In genomic region chr4:1880332-1880731, GRCh38 we compare ENCODE assay signal across 17 cellular contexts. TPM values are rescaled to one million over a fixed set of nuclear protein-coding genes. Genes with fewer than 3 reads are reported as not detected.
DNase-seq lines count a peak whose midpoint lies in the region; ATAC-seq and TF ChIP-seq lines count a peak whose summit lies in the region.
"Had no signal": no experiment of that assay in that cellular context is flagged by ENCODE, and none has a peak within 500 bp of the region (broad histone marks: within the 10 kb centered on the region; RNA-seq: fewer than 3 reads in every experiment).

No MANE protein-coding gene starts in this region.

- H3K36me3 ChIP-seq in cardiac muscle cell (no peaks in the 10 kb centered on the region), heart right ventricle (no peaks in the 10 kb centered on the region), liver (ENCODE audit: control insufficient read depth in 4 of 4, insufficient read depth in 3 of 4, low read depth in 1 of 4, low read length in 3 of 4) (no peaks in the 10 kb centered on the region)
- H3K36me3 ChIP-seq: sigmoid colon had no signal

- H3K27ac Mint-ChIP-seq in activated T-helper 1 cell treated with anti-CD3 and anti-CD28 coated beads, Interleukin-12 subunit alpha, Interleukin-12 subunit beta, Interleukin-2, Interleukin-4 antibody, amounts not matched to agents 30 ng/mL and 10 ng/mL and 1 ng/mL, durations not matched to agents 14 hours and 24 hours and 36 hours: peak overlapping the region; percentile 21
- H3K27ac Mint-ChIP-seq: GM23338 had no signal

- TF ChIP-seq CTCF in cardiac muscle cell (IDR thresholded peaks at IDR 0.05; ENCODE audit: low read depth, low read length) (no peak), heart right ventricle (IDR thresholded peaks at IDR 0.05) (no peak), liver (IDR thresholded peaks at IDR 0.05; ENCODE audit: low read depth, low read length, missing input control) (no peak)

- no peak overlapping the region for H3K4me3 ChIP-seq in cardiac muscle cell
- H3K4me3 ChIP-seq in heart right ventricle: no peak overlapping the region
- no peak overlapping the region for H3K4me3 ChIP-seq in liver (ENCODE audit: low read depth in 1 of 3, low read length in 3 of 3)
- H3K4me3 ChIP-seq: GM23338, sigmoid colon had no signal

- H3K4me1 ChIP-seq in cardiac muscle cell (ENCODE audit: low read depth) (peaks cover 19% of the 10 kb centered on the region), heart right ventricle (peaks cover 0 to 26% (median 4%) of the 10 kb centered on the region in 9 donors), liver (ENCODE audit: control insufficient read depth in 4 of 4, insufficient read depth in 4 of 4, low read length in 3 of 4) (peaks cover 2 to 26% (median 16%) of the 10 kb centered on the region in 4 donors)
- H3K4me1 ChIP-seq: sigmoid colon had no signal

- intact Hi-C loops in heart right ventricle (cut with DNase I): no loop called here
- intact Hi-C loops in activated T-helper 1 cell treated with anti-CD3 and anti-CD28 coated beads, Interleukin-12 subunit alpha, Interleukin-12 subunit beta, Interleukin-2, Interleukin-4 antibody, amounts not matched to agents 30 ng/mL and 10 ng/mL and 1 ng/mL, durations not matched to agents 14 hours and 24 hours and 36 hours (cut with micrococcal nuclease): no loop called here

- peaks cover 54% of the 10 kb centered on the region for H3K4me1 Mint-ChIP-seq in activated T-helper 1 cell treated with anti-CD3 and anti-CD28 coated beads, Interleukin-12 subunit alpha, Interleukin-12 subunit beta, Interleukin-2, Interleukin-4 antibody, amounts not matched to agents 30 ng/mL and 10 ng/mL and 1 ng/mL, durations not matched to agents 14 hours and 24 hours and 36 hours (ENCODE audit: low read depth)

- TF ChIP-seq RAD21 in liver (IDR thresholded peaks at IDR 0.05): peak in 1 of 2 donors; percentile 32

- peaks cover 20% of the 10 kb centered on the region for H3K36me3 Mint-ChIP-seq in activated T-helper 1 cell treated with anti-CD3 and anti-CD28 coated beads, Interleukin-12 subunit alpha, Interleukin-12 subunit beta, Interleukin-2, Interleukin-4 antibody, amounts not matched to agents 30 ng/mL and 10 ng/mL and 1 ng/mL, durations not matched to agents 14 hours and 24 hours and 36 hours (ENCODE audit: low read depth)

- peak overlapping the region; percentile 13 for H3K27ac ChIP-seq in cardiac muscle cell
- H3K27ac ChIP-seq in heart right ventricle: no peak overlapping the region
- peak overlapping the region; percentile 44 to 62 for H3K27ac ChIP-seq in liver (ENCODE audit: low read depth in 1 of 2, low read length in 2 of 2)
- H3K27ac ChIP-seq: sigmoid colon had no signal

- DNase-seq in cardiac muscle cell (ENCODE audit: low read depth in 1 of 2, low spot score in 1 of 2): no peak
- DNase-seq in heart right ventricle: no peak
- DNase-seq in activated T-helper 1 cell treated with anti-CD3 and anti-CD28 coated beads, Interleukin-12 subunit alpha, Interleukin-12 subunit beta, Interleukin-2, Interleukin-4 antibody, amounts not matched to agents 30 ng/mL and 10 ng/mL and 1 ng/mL, durations not matched to agents 14 hours and 24 hours and 36 hours (ENCODE audit: low spot score): no peak
- no peak for DNase-seq in stimulated activated CD4-positive, alpha-beta T cell treated with anti-CD3 and anti-CD28 coated beads, Interleukin-4, amount 100 ng/mL, for 24 hours
- DNase-seq in G401 (ENCODE audit: low spot score): no peak
- DNase-seq in KG1 (lab: John Stamatoyannopoulos, UW): no peak
- DNase-seq: activated CD4-positive, alpha-beta T cell treated with anti-CD3 and anti-CD28 coated beads, Interleukin-2, amount 50 U/mL, for 4 hours; foreskin fibroblast; midbrain; NCI-H1417; NCI-H82; sigmoid colon; SK-N-SH; stimulated activated CD4-positive, alpha-beta T cell treated with anti-CD3 and anti-CD28 coated beads, Interleukin-2, amount 100 ng/mL, for 24 hours had no signal

- 83 to 91% methylated on average over 1 of the region's 1 CpG for WGBS in heart right ventricle, 2 donors
- WGBS in liver: 18% methylated on average over 1 of the region's 1 CpG

- H3K27me3 Mint-ChIP-seq in activated T-helper 1 cell treated with anti-CD3 and anti-CD28 coated beads, Interleukin-12 subunit alpha, Interleukin-12 subunit beta, Interleukin-2, Interleukin-4 antibody, amounts not matched to agents 30 ng/mL and 10 ng/mL and 1 ng/mL, durations not matched to agents 14 hours and 24 hours and 36 hours (ENCODE audit: insufficient read depth): no peaks in the 10 kb centered on the region

- ATAC-seq in heart right ventricle: no peak
- no peak for ATAC-seq in GM18511 (IDR thresholded peaks at IDR 0.05; ENCODE audit: unreplicated experiment)
- ATAC-seq: GM23338 had no signal

- in situ Hi-C loops in G401 (cut with HindIII; ENCODE audit: low sequenced_read_pairs): no loop called here

- H3K9me3 Mint-ChIP-seq in activated T-helper 1 cell treated with anti-CD3 and anti-CD28 coated beads, Interleukin-12 subunit alpha, Interleukin-12 subunit beta, Interleukin-2, Interleukin-4 antibody, amounts not matched to agents 30 ng/mL and 10 ng/mL and 1 ng/mL, durations not matched to agents 14 hours and 24 hours and 36 hours: no peaks in the 10 kb centered on the region
- H3K9me3 Mint-ChIP-seq: GM23338 had no signal

- H3K9ac ChIP-seq in liver (ENCODE audit: low read depth in 1 of 2, low read length in 2 of 2): no peak overlapping the region
- H3K9ac ChIP-seq: SK-N-SH had no signal

- no peaks in the 10 kb centered on the region for H3K9me3 ChIP-seq in cardiac muscle cell (ENCODE audit: low read depth)
- H3K9me3 ChIP-seq in heart right ventricle: no peaks in the 10 kb centered on the region
- no peaks in the 10 kb centered on the region for H3K9me3 ChIP-seq in liver (ENCODE audit: control insufficient read depth in 4 of 4, low read length in 3 of 4)
- H3K9me3 ChIP-seq: sigmoid colon, SK-N-SH had no signal

- H3K27me3 ChIP-seq in cardiac muscle cell: no peaks in the 10 kb centered on the region
- H3K27me3 ChIP-seq in heart right ventricle: no peaks in the 10 kb centered on the region
- H3K27me3 ChIP-seq in liver (ENCODE audit: control insufficient read depth in 4 of 4, insufficient read depth in 4 of 4, low read length in 3 of 4): no peaks in the 10 kb centered on the region
- H3K27me3 ChIP-seq: sigmoid colon had no signal

- H3K4me3 Mint-ChIP-seq in activated T-helper 1 cell treated with anti-CD3 and anti-CD28 coated beads, Interleukin-12 subunit alpha, Interleukin-12 subunit beta, Interleukin-2, Interleukin-4 antibody, amounts not matched to agents 30 ng/mL and 10 ng/mL and 1 ng/mL, durations not matched to agents 14 hours and 24 hours and 36 hours: no peak overlapping the region
- H3K4me3 Mint-ChIP-seq: GM23338 had no signal

TF ChIP-seq in liver, 16 proteins besides CTCF, POLR2A, EP300 and RAD21 (continues in another document):
- TF ChIP-seq FOXA1 (IDR thresholded peaks at IDR 0.05) (peak; percentile 35), MAX (IDR thresholded peaks at IDR 0.05) (peak; percentile 66), SP1 (IDR thresholded peaks at IDR 0.05) (peak; percentile 92), REST (IDR thresholded peaks at IDR 0.05) (peak; percentile 68), NR2F2 (IDR thresholded peaks at IDR 0.05) (no peak), YY1 (IDR thresholded peaks at IDR 0.05) (peak; percentile 83)

RNA-seq across cellular contexts. Expression of gene NSD2, which starts 9.1 kb away (rescaled TPM):
- total RNA-seq in cardiac muscle cell: 49.8 and 91.3 TPM in 2 replicates
- 49.0 and 84.6 TPM in 2 replicates for polyA plus RNA-seq in cardiac muscle cell
- total RNA-seq in heart right ventricle: 10 to 100 TPM; 32.3 to 64.4 (median 46.0) TPM
- 1 to 10 TPM; 7.7 to 9.9 TPM for polyA plus RNA-seq in heart right ventricle
- total RNA-seq in activated T-helper 1 cell treated with anti-CD3 and anti-CD28 coated beads, Interleukin-12 subunit alpha, Interleukin-12 subunit beta, Interleukin-2, Interleukin-4 antibody, amounts not matched to agents 30 ng/mL and 10 ng/mL and 1 ng/mL, durations not matched to agents 14 hours and 24 hours and 36 hours: 200 and 202 TPM in 2 replicates
- 10 to 100 TPM; 17.2 to 71.5 TPM for total RNA-seq in liver
- polyA plus RNA-seq in liver: 1 to 10 TPM; 5.1 to 5.9 TPM
- total RNA-seq in G401 (2014; rRNA removed; shearing (Covaris generic)): 44.4 and 86.9 TPM in 2 replicates

RNA-seq across cellular contexts. Expression of gene LETM1, which starts 24.4 kb away (rescaled TPM):
- total RNA-seq in cardiac muscle cell: 53.3 and 61.5 TPM in 2 replicates
- polyA plus RNA-seq in cardiac muscle cell: 22.5 and 23.3 TPM in 2 replicates
- total RNA-seq in heart right ventricle: 10 to 100 TPM; 35.3 to 53.1 (median 42.6) TPM
- polyA plus RNA-seq in heart right ventricle: 10 to 100 TPM; 23.4 to 23.8 TPM
- 93.9 and 101 TPM in 2 replicates for total RNA-seq in activated T-helper 1 cell treated with anti-CD3 and anti-CD28 coated beads, Interleukin-12 subunit alpha, Interleukin-12 subunit beta, Interleukin-2, Interleukin-4 antibody, amounts not matched to agents 30 ng/mL and 10 ng/mL and 1 ng/mL, durations not matched to agents 14 hours and 24 hours and 36 hours
- total RNA-seq in liver: 10 to 100 TPM; 31.0 to 46.9 TPM
- 10 to 100 TPM; 12.2 to 17.3 TPM for polyA plus RNA-seq in liver
- total RNA-seq in G401 (2014; rRNA removed; shearing (Covaris generic)): 67.5 and 83.2 TPM in 2 replicates

Comparison
In these comparisons a context has a peak if more than half of its experiments do, and no peak if none do; other contexts are left out.
1. H3K27ac ChIP-seq: peak in cardiac muscle cell (single experiment) and liver (2 of 2); none in heart right ventricle (0 of 10).